ENCODE assay signal across 9 cellular contexts in the genomic region with DNA sequence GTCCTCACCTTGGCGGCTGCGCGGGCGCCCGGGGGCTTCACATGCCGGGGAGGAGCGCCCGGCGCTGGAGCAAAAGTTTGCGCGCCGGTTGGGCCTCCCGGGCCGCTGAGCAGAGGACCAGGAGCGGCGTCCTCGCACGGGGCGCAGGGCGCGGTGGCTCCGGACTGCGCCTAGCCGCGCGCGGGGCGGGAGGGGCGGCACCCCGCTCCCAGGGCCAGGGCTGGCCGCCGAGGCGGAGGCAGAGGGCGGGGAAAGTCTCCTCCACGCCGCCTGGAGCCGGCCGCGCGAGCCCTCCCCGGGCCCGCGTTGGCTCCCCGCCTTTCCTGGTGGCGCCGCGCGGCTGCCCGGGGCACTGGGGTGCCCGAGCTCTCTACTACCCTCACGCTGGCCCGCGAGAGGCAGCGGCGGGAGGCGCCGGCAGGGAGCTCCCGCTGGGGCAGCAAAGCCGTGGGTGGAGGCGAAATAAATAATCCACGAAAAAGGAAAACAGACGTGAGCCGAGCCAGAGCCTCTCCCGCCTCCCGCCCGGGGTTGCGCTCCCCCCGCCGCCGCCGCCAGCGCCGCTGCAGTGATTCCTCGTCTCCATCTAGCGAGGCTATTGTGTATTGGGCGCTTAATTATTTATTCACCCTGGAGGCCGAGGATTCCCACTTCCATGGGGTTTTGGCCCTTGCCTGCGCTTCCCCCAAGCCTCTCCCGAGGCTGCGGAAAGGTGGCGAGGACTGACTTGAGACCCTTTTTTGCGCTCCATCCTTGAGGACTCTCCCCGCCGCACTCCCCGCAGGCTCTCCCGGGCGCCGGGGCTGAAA. TPM values are rescaled to one million over a fixed set of nuclear protein-coding genes. Genes with fewer than 3 reads are reported as not detected.
A peak's percentile ranks its signal among the peaks of the same experiment; 100 is the strongest.
DNase-seq lines count a peak whose midpoint lies in the region; ATAC-seq and TF ChIP-seq lines count a peak whose summit lies in the region.
"Had no signal": no experiment of that assay in that cellular context is flagged by ENCODE, and none has a peak within 500 bp of the region (broad histone marks: within the 10 kb centered on the region; RNA-seq: fewer than 3 reads in every experiment).

No MANE protein-coding gene starts in this region.

- DNase-seq in AG04449 (ENCODE audit: low read depth, low spot score) (no peak), NCI-H1048 (lab: John Stamatoyannopoulos, UW) (peak; percentile 13), kidney tubule cell (ENCODE audit: low spot score) (peak; percentile 23), suprapubic skin (ENCODE audit: low spot score in 2 of 2) (no peak), GM19238 (ENCODE audit: insufficient read length, low spot score) (no peak)
- DNase-seq: activated B cell treated with CpG ODN at 0.5 μM for 24 hours had no signal

- peaks cover 21% of the 10 kb centered on the region for H3K27me3 ChIP-seq in suprapubic skin

- ATAC-seq in GM19452 (IDR thresholded peaks at IDR 0.05; ENCODE audit: unreplicated experiment) (no peak), HG02884 (IDR thresholded peaks at IDR 0.05; ENCODE audit: unreplicated experiment) (no peak)

- TF ChIP-seq CTCF in AG04449 (IDR thresholded peaks at IDR 0.05; ENCODE audit: insufficient read depth, low read length, missing control alignments) (no peak), brain (conservative IDR thresholded peaks at IDR 0.05) (peak; percentile 67 to 75), suprapubic skin (IDR thresholded peaks at IDR 0.05) (peak in 1 of 2 donors; percentile 34)

- peaks cover 34% of the 10 kb centered on the region for H3K4me1 Mint-ChIP-seq in brain

- no peak for TF ChIP-seq EP300 in suprapubic skin (IDR thresholded peaks at IDR 0.05)

- TF ChIP-seq POLR2A in suprapubic skin (IDR thresholded peaks at IDR 0.05) = no peak

- peak overlapping the region; percentile 81 to 90 (median 86) for H3K4me3 Mint-ChIP-seq in brain
- H3K4me3 Mint-ChIP-seq: activated B cell treated with CpG ODN at 0.5 μM for 24 hours had no signal

- peak overlapping the region in 4 of 5 experiments; percentile 69 to 85 (median 78) for H3K27ac Mint-ChIP-seq in brain
- H3K27ac Mint-ChIP-seq: activated B cell treated with CpG ODN at 0.5 μM for 24 hours had no signal

- peak overlapping the region; percentile 68 for H3K27ac ChIP-seq in suprapubic skin

- no peaks in the 10 kb centered on the region for H3K9me3 ChIP-seq in suprapubic skin

- H3K4me3 ChIP-seq in AG04449 (ENCODE audit: low read depth, low read length) = peak overlapping the region; percentile 23; the same call in 1 of the 2 replicates
- H3K4me3 ChIP-seq in suprapubic skin = peak overlapping the region; percentile 69

- WGBS in suprapubic skin = 2% methylated on average over 36 of the region's 88 CpGs

- H3K36me3 ChIP-seq in suprapubic skin = no peaks in the 10 kb centered on the region

- peaks cover 38% of the 10 kb centered on the region for H3K27me3 Mint-ChIP-seq in brain

- CTCF ChIA-PET in AG04449 (lab: Yijun Ruan, JAX) = no interaction called here

- H3K36me3 Mint-ChIP-seq in brain = no peaks in the 10 kb centered on the region

- peaks cover 0 to 3% (median 0%) of the 10 kb centered on the region in 5 experiments for H3K9me3 Mint-ChIP-seq in brain
- H3K9me3 Mint-ChIP-seq: activated B cell treated with CpG ODN at 0.5 μM for 24 hours had no signal

- H3K4me1 ChIP-seq in suprapubic skin = peaks cover 32% of the 10 kb centered on the region

- POLR2A ChIA-PET in AG04449 (lab: Yijun Ruan, JAX) = no interaction called here

RNA-seq across cellular contexts. Expression of gene PRIMA1, which starts 0.5 kb away (rescaled TPM):
- 8.8 TPM for polyA plus RNA-seq in brain (ENCODE audit: insufficient read depth, low read depth, low replicate concordance)
- total RNA-seq in suprapubic skin = 1 to 10 TPM; 3.1 to 6.1 (median 3.6) TPM
- total RNA-seq: activated B cell treated with CpG ODN at 0.5 μM for 24 hours had no signal

Comparison
In these comparisons a context has a peak if more than half of its experiments do, and no peak if none do; other contexts are left out.
1. DNase-seq: peak in NCI-H1048 (single experiment) and kidney tubule cell (single experiment); none in AG04449 (single experiment), suprapubic skin (0 of 2) and GM19238 (single experiment).